21 cellular contexts compared by ENCODE assay signal in genomic region chr3:143755978-143756377, GRCh38.
"Had no signal": no experiment of that assay in that cellular context is flagged by ENCODE, and none has a peak within 500 bp of the region (broad histone marks: within the 10 kb centered on the region; RNA-seq: fewer than 3 reads in every experiment).

No MANE protein-coding gene starts in this region.

- DNase-seq: activated CD4-positive, alpha-beta T cell treated with anti-CD3 and anti-CD28 coated beads for 1 hour; activated effector memory CD4-positive, alpha-beta T cell treated with Interleukin-2 at 50 U/mL for 16 hours; activated naive CD4-positive, alpha-beta T cell treated with anti-CD3 and anti-CD28 coated beads, Interleukin-2, amount 50 U/mL, for 16 hours; activated T-cell treated with anti-CD3 and anti-CD28 coated beads, Interleukin-2, amount 50 U/mL, for 24 hours; anterior cingulate cortex; effector CD4-positive, alpha-beta T cell; foreskin melanocyte; lower lobe of right lung; naive B cell; sigmoid colon; stimulated activated CD4-positive, alpha-beta T cell treated with anti-CD3 and anti-CD28 coated beads, Interleukin-2, amount 100 ng/mL, for 48 hours; stimulated activated CD8-positive, alpha-beta memory T cell treated with anti-CD3 and anti-CD28 coated beads, Interleukin-4, amount 100 ng/mL, for 48 hours; stimulated activated naive CD4-positive, alpha-beta T cell; T-helper 1 cell; upper lobe of left lung; WERI-Rb-1 had no signal

- H3K4me1 Mint-ChIP-seq: neural crest cell had no signal

- H3K36me3 ChIP-seq: lower lobe of right lung, sigmoid colon, upper lobe of left lung, WERI-Rb-1 had no signal

- H3K27ac Mint-ChIP-seq: activated T-cell treated with anti-CD3 and anti-CD28 coated beads, Interleukin-2, amount 50 U/mL, for 24 hours; brain; dendritic cell treated with granulocyte-macrophage colony-stimulating factor and Interleukin-4, amounts not matched to agents 40 ng/mL and 50 ng/mL, for 4 days; naive B cell had no signal

- H3K27ac ChIP-seq: lower lobe of right lung, sigmoid colon, upper lobe of left lung, WERI-Rb-1 had no signal

- H3K27me3 ChIP-seq: sigmoid colon, upper lobe of left lung had no signal

- H3K4me2 ChIP-seq: smooth muscle cell had no signal

- H3K4me3 Mint-ChIP-seq: activated T-cell treated with anti-CD3 and anti-CD28 coated beads, Interleukin-2, amount 50 U/mL, for 24 hours; brain; dendritic cell treated with granulocyte-macrophage colony-stimulating factor and Interleukin-4, amounts not matched to agents 40 ng/mL and 50 ng/mL, for 4 days; naive B cell; neural crest cell had no signal

- H3K4me3 ChIP-seq: lower lobe of right lung, sigmoid colon, smooth muscle cell, upper lobe of left lung had no signal

- H3K36me3 Mint-ChIP-seq: brain, naive B cell had no signal

- ATAC-seq: left lobe of liver, lower lobe of right lung had no signal

- H3K9me3 ChIP-seq: lower lobe of right lung, sigmoid colon, upper lobe of left lung had no signal

- H3K9me3 Mint-ChIP-seq: dendritic cell treated with granulocyte-macrophage colony-stimulating factor and Interleukin-4, amounts not matched to agents 40 ng/mL and 50 ng/mL, for 4 days; neural crest cell had no signal

- H3K27me3 Mint-ChIP-seq: activated T-cell treated with anti-CD3 and anti-CD28 coated beads, Interleukin-2, amount 50 U/mL, for 24 hours; brain; dendritic cell treated with granulocyte-macrophage colony-stimulating factor and Interleukin-4, amounts not matched to agents 40 ng/mL and 50 ng/mL, for 4 days; naive B cell had no signal
